ENCODE assay signal across 8 cellular contexts in the genomic region with DNA sequence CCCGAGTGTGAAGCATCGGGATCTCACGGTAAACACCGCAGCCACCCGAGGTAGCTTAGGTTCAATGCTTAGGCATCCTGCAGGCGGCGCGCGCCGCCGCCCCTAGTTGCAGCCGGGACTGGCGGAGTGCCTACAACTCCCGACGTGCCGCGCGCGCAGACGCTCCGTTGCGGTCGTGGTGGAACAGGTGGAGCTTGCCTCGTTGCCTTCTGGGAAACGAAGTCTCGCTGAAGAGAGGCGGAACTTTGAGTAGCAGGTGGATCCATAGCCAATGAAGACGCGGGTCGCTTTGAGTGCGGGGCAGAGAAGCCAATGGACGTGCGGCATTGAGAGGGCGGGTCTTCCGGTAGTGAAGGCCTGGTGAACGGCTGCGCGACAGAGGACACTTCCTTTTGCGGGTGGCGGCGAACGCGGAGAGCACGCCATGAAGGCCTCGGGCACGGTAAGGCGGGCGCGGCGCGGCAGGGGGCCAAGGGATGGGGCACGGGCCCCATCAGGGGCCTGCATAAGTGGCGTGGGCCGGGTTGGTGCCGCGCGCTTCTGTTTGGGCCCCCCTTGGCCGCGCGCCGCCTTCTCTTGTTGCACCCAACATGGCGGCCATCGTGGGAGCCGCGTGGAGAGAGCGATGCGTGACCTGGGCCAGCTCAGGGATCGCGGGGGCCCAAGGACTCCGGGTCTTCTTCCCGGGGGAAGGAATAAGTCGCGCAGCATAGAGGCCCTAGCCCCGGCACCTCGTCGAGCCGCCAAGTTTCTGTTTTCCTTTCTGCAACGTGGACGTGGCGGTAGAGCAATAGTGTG. TPM values are rescaled to one million over a fixed set of nuclear protein-coding genes. Genes with fewer than 3 reads are reported as not detected.
DNase-seq lines count a peak whose midpoint lies in the region; ATAC-seq lines count a peak whose summit lies in the region.

A gene (plus strand): TSS at position 378 of the 798 bp plus-strand sequence. CDS start 47 bp downstream, at position 425.

- H3K27ac Mint-ChIP-seq in effector memory CD8-positive, alpha-beta T cell = peak within 1 kb of the TSS; percentile 89 to 92
- peak within 1 kb of the TSS; percentile 90 for H3K27ac Mint-ChIP-seq in memory B cell

- peak; percentile 97 for DNase-seq in COLO829 (ENCODE audit: low spot score)
- peak; percentile 96 for DNase-seq in HT-29 (ENCODE audit: low spot score)
- peak; percentile 99 to 100 for DNase-seq in NOMO-1 (lab: John Stamatoyannopoulos, UW; ENCODE audit: unreplicated experiment in 2 of 2)
- DNase-seq in activated CD8-positive, alpha-beta memory T cell treated with anti-CD3 and anti-CD28 coated beads for 4 hours (ENCODE audit: low read depth in 2 of 2) = peak; percentile 97 to 99
- DNase-seq in effector memory CD8-positive, alpha-beta T cell = peak; percentile 95 to 97 (median 96)
- peak; percentile 86 to 95 for DNase-seq in memory B cell (ENCODE audit: low spot score in 2 of 2)
- DNase-seq in stimulated activated CD8-positive, alpha-beta memory T cell treated with anti-CD3 and anti-CD28 coated beads, Interleukin-12 subunit alpha, Interleukin-12 subunit beta, amount 100 ng/mL, for 4 hours (ENCODE audit: low read depth) = peak; percentile 99

- peak; percentile 94 for ATAC-seq in GM19468 (IDR thresholded peaks at IDR 0.05; ENCODE audit: extremely low read depth, unreplicated experiment)
- peak; percentile 95 for ATAC-seq in effector memory CD8-positive, alpha-beta T cell (replicated peaks)
- ATAC-seq in memory B cell (ENCODE audit: low read depth) = peak; percentile 87

- H3K4me1 Mint-ChIP-seq in effector memory CD8-positive, alpha-beta T cell (ENCODE audit: low read depth in 2 of 2) = peaks cover 26 to 33% of the 10 kb centered on the region in 2 donors
- H3K4me1 Mint-ChIP-seq in memory B cell = peaks cover 22% of the 10 kb centered on the region

- no peaks in the 10 kb centered on the region for H3K9me3 Mint-ChIP-seq in effector memory CD8-positive, alpha-beta T cell
- no peaks in the 10 kb centered on the region for H3K9me3 Mint-ChIP-seq in memory B cell

- H3K4me3 Mint-ChIP-seq in effector memory CD8-positive, alpha-beta T cell = peak within 1 kb of the TSS; percentile 87 to 93
- peak within 1 kb of the TSS; percentile 97 for H3K4me3 Mint-ChIP-seq in memory B cell

- H3K27me3 Mint-ChIP-seq in effector memory CD8-positive, alpha-beta T cell = no peaks in the 10 kb centered on the region
- no peaks in the 10 kb centered on the region for H3K27me3 Mint-ChIP-seq in memory B cell

- peaks cover 54% of the 10 kb centered on the region for H3K36me3 Mint-ChIP-seq in effector memory CD8-positive, alpha-beta T cell (ENCODE audit: insufficient read depth)
- H3K36me3 Mint-ChIP-seq in memory B cell = peaks cover 14% of the 10 kb centered on the region

RNA-seq across cellular contexts. Expression of the gene that starts here (rescaled TPM):
- total RNA-seq in HT-29 (2014; rRNA removed; shearing (Covaris generic)) = 2,120 and 2,211 TPM in 2 replicates

Comparison
In these comparisons a context has a peak if more than half of its experiments do, and no peak if none do; other contexts are left out.
1. Peak in every context shown above with its lines: DNase-seq and ATAC-seq.